Comparison of ENCODE assay signal across 32 cellular contexts in the genomic region with DNA sequence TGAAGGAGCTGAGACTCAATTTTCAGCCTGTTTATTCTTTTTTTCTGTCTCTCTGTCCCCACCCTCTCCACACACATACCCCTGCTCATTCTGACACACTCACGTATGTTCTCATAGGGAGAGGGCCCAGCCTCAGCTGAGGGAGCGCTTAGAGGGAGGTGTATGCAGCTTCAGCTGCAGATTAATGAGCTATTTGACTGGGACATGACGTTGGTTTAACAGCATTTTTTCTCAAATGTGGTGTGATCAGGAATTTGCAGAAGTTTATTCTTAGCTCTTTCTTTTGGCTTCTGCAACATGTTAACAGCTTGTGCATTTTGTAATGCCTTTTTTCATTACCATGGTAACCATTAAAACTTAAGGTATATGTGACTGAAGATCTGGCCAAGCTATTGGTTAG.
DNase-seq lines count a peak whose midpoint lies in the region; ATAC-seq and TF ChIP-seq lines count a peak whose summit lies in the region.
"Had no signal": no experiment of that assay in that cellular context is flagged by ENCODE, and none has a peak within 500 bp of the region (broad histone marks: within the 10 kb centered on the region; RNA-seq: fewer than 3 reads in every experiment).

No MANE protein-coding gene starts in this region.

- H2BK12ac ChIP-seq in mesenchymal stem cell (ENCODE audit: low read length in 2 of 2), result no peak overlapping the region

- H3K4me2 ChIP-seq in mesenchymal stem cell (ENCODE audit: low read length, poor library complexity, severe bottlenecking), result no peak overlapping the region

- H4K91ac ChIP-seq in mesenchymal stem cell (ENCODE audit: low read length), result no peak overlapping the region

- H3K4ac ChIP-seq in mesenchymal stem cell (ENCODE audit: low read depth in 1 of 2, low read length in 2 of 2), result no peak overlapping the region

- H3K4me1 ChIP-seq in mesenchymal stem cell (ENCODE audit: control insufficient read depth, insufficient read depth, low read depth, low read length), result no peaks in the 10 kb centered on the region
- H3K4me1 ChIP-seq: BE2C, heart right ventricle, lower lobe of right lung, suprapubic skin had no signal

- H2BK15ac ChIP-seq in mesenchymal stem cell (ENCODE audit: low read depth, poor library complexity, severe bottlenecking), result no peak overlapping the region

- TF ChIP-seq CTCF in choroid plexus epithelial cell (conservative IDR thresholded peaks at IDR 0.05; ENCODE audit: low read depth, low read length), result no peak

- no peak overlapping the region for H2AK5ac ChIP-seq in mesenchymal stem cell (ENCODE audit: low read length, severe bottlenecking)

- H3K27me3 ChIP-seq in mesenchymal stem cell (ENCODE audit: control insufficient read depth in 1 of 2, insufficient read depth in 1 of 2, low read length in 2 of 2), result no peaks in the 10 kb centered on the region
- H3K27me3 ChIP-seq: BE2C, heart right ventricle, suprapubic skin had no signal

- 60% methylated on average over 3 of the region's 3 CpGs for WGBS in mesenchymal stem cell

- DNase-seq in AG08395 (ENCODE audit: low spot score) (peak; percentile 9), NCI-H146 treated with DMSO at 0.1 percent for 48 hours (lab: John Stamatoyannopoulos, UW; ENCODE audit: unreplicated experiment) (peak; percentile 14), choroid plexus epithelial cell (ENCODE audit: low read depth) (peak; percentile 44), mesenchymal stem cell (peak; percentile 65), NCI-H2029 treated with DMSO at 0.1 percent for 48 hours (lab: John Stamatoyannopoulos, UW) (no peak)
- DNase-seq in stimulated activated CD8-positive, alpha-beta memory T cell treated with anti-CD3 and anti-CD28 coated beads, Interleukin-4, amount 100 ng/mL, for 48 hours, result no peak
- DNase-seq: activated CD4-positive, alpha-beta memory T cell treated with anti-CD3 and anti-CD28 coated beads for 36 hours; activated naive CD4-positive, alpha-beta T cell treated with anti-CD3 and anti-CD28 coated beads for 36 hours; amniotic stem cell; BE2C; CD8-positive, alpha-beta T cell; cortex of kidney; effector memory CD4-positive, alpha-beta T cell; foreskin melanocyte; heart right ventricle; KBM-7; kidney glomerular epithelial cell; lower lobe of right lung; naive thymus-derived CD8-positive, alpha-beta T cell; NCI-H1092; NCI-H1930; NCI-H2227 treated with DMSO at 0.1 percent for 48 hours; NCI-H69; stimulated activated naive B cell treated with anti-CD40 and anti-IgM and Interleukin-4, amounts not matched to agents 10 μg/mL and 1 μg/mL and 100 μg/mL, for 72 hours; T-helper 17 cell had no signal

- no peak overlapping the region for H2BK5ac ChIP-seq in mesenchymal stem cell (ENCODE audit: low read depth, low read length, poor library complexity, severe bottlenecking)

- no peak overlapping the region for H3K23ac ChIP-seq in mesenchymal stem cell (ENCODE audit: low read length in 2 of 2)

- no peak overlapping the region for H3K18ac ChIP-seq in mesenchymal stem cell (ENCODE audit: low read depth in 1 of 2, low read length in 2 of 2)

- no peak overlapping the region for H3K14ac ChIP-seq in mesenchymal stem cell (ENCODE audit: low read length in 2 of 2)

- H3K27ac ChIP-seq in mesenchymal stem cell (ENCODE audit: low read length, poor library complexity, severe bottlenecking), result no peak overlapping the region
- H3K27ac ChIP-seq: epithelial cell of prostate, heart right ventricle, lower lobe of right lung, suprapubic skin had no signal

- H2BK120ac ChIP-seq in mesenchymal stem cell (ENCODE audit: low read depth, low read length), result no peak overlapping the region

- no peaks in the 10 kb centered on the region for H3K36me3 ChIP-seq in mesenchymal stem cell (ENCODE audit: control insufficient read depth in 1 of 2, insufficient read depth in 2 of 2, low read depth in 1 of 2, low read length in 2 of 2)
- H3K36me3 ChIP-seq: BE2C, heart right ventricle, lower lobe of right lung, suprapubic skin had no signal

- H4K8ac ChIP-seq in mesenchymal stem cell (ENCODE audit: low read length), result no peak overlapping the region

- no peak overlapping the region for H3K4me3 ChIP-seq in choroid plexus epithelial cell (ENCODE audit: low read depth, low read length)
- H3K4me3 ChIP-seq in mesenchymal stem cell (ENCODE audit: insufficient read depth in 1 of 2, low read depth in 1 of 2, low read length in 2 of 2), result no peak overlapping the region
- H3K4me3 ChIP-seq: heart right ventricle, lower lobe of right lung, suprapubic skin had no signal

- no peaks in the 10 kb centered on the region for H3K79me1 ChIP-seq in mesenchymal stem cell (replicated peaks; ENCODE audit: low read length, poor library complexity, severe bottlenecking)

- H3K9ac ChIP-seq in mesenchymal stem cell (ENCODE audit: low read length), result no peak overlapping the region

- no peaks in the 10 kb centered on the region for H3K9me3 ChIP-seq in mesenchymal stem cell (ENCODE audit: control insufficient read depth, low read length)
- H3K9me3 ChIP-seq: BE2C, heart right ventricle, lower lobe of right lung, suprapubic skin had no signal

- no peak overlapping the region for H2AFZ ChIP-seq in mesenchymal stem cell (ENCODE audit: low read depth, low read length)

- ATAC-seq in HG03175 (IDR thresholded peaks at IDR 0.05; ENCODE audit: unreplicated experiment) (no peak), GM21526 (IDR thresholded peaks at IDR 0.05; ENCODE audit: low FRiP score, unreplicated experiment) (no peak)
- ATAC-seq: activated CD4-positive, CD25-positive, alpha-beta regulatory T cell treated with anti-CD3 and anti-CD28 coated beads, Interleukin-2, amount 50 U/mL, for 24 hours; CD8-positive, alpha-beta T cell; heart right ventricle; lower lobe of right lung; naive thymus-derived CD8-positive, alpha-beta T cell; Right ventricle myocardium inferior; SK-N-SH treated with all-trans-retinoic acid at 6 μM for 48 hours; stimulated activated naive B cell treated with anti-CD40 and anti-IgM and Interleukin-4, amounts not matched to agents 10 μg/mL and 1 μg/mL and 100 μg/mL, for 72 hours; T-helper 17 cell had no signal

Comparison
In these comparisons a context has a peak if more than half of its experiments do, and no peak if none do; other contexts are left out.
1. DNase-seq: peak in AG08395 (single experiment), NCI-H146 treated with DMSO at 0.1 percent for 48 hours (single experiment), choroid plexus epithelial cell (single experiment) and mesenchymal stem cell (single experiment); none in NCI-H2029 treated with DMSO at 0.1 percent for 48 hours (single experiment) and stimulated activated CD8-positive, alpha-beta memory T cell treated with anti-CD3 and anti-CD28 coated beads, Interleukin-4, amount 100 ng/mL, for 48 hours (single experiment).